ENCODE assay signal across 7 cellular contexts in genomic region chr7:134420509-134421125, GRCh38. TPM values are rescaled to one million over a fixed set of nuclear protein-coding genes. Genes with fewer than 3 reads are reported as not detected.
DNase-seq lines count a peak whose midpoint lies in the region; ATAC-seq and TF ChIP-seq lines count a peak whose summit lies in the region.

No MANE protein-coding gene starts in this region.

- in situ Hi-C loops in astrocyte of the cerebellum (cut with HindIII; ENCODE audit: low sequenced_read_pairs) = no loop called here

- no peak for TF ChIP-seq POLR2A in testis (IDR thresholded peaks at IDR 0.05)

- H3K27me3 ChIP-seq in testis = no peaks in the 10 kb centered on the region

- TF ChIP-seq CTCF in GM12864 (IDR thresholded peaks at IDR 0.05; ENCODE audit: low read depth, low read length, missing control alignments) (peak; percentile 50), astrocyte of the cerebellum (IDR thresholded peaks at IDR 0.05; ENCODE audit: low read depth, low read length, missing control alignments) (peak; percentile 70), testis (IDR thresholded peaks at IDR 0.05) (peak; percentile 33 to 60 (median 58))

- H3K4me3 ChIP-seq in GM12864 (ENCODE audit: low read depth, low read length) (no peak overlapping the region), astrocyte of the cerebellum (ENCODE audit: low read depth, low read length) (no peak overlapping the region), testis (no peak overlapping the region)

- H3K27ac ChIP-seq in testis = no peak overlapping the region

- 53 to 56% methylated on average over 5 of the region's 5 CpGs for WGBS in testis, 2 donors

- no peak for DNase-seq in GM12864 (ENCODE audit: low read depth)
- DNase-seq in NCI-H2081 (lab: John Stamatoyannopoulos, UW) = peak; percentile 59 to 68
- DNase-seq in astrocyte of the cerebellum (ENCODE audit: low read depth) = peak; percentile 28
- DNase-seq in hypothalamus (lab: John Stamatoyannopoulos, UW) = peak in 30 of 51 donors; percentile 3 to 75 (median 27)
- DNase-seq in testis = peak; percentile 70

- intact Hi-C loops in testis (cut with DNase I; ENCODE audit: low total_unique reads) = no loop called here

- no peak for ATAC-seq in GM19452 (IDR thresholded peaks at IDR 0.05; ENCODE audit: unreplicated experiment)
- ATAC-seq in HG02623 (IDR thresholded peaks at IDR 0.05; ENCODE audit: unreplicated experiment) = no peak

- no peaks in the 10 kb centered on the region for H3K4me1 ChIP-seq in testis

- H3K36me3 ChIP-seq in testis (ENCODE audit: low read depth, missing control alignments) = no peaks in the 10 kb centered on the region

- H3K9me3 ChIP-seq in testis = no peaks in the 10 kb centered on the region

RNA-seq across cellular contexts. Expression of gene AKR1B1, which starts 38.3 kb away (rescaled TPM):
- 100 to 1,000 TPM in 1 of 2 donors, 10 to 100 TPM in 1; 99.8 to 105 TPM for total RNA-seq in testis
- 129 TPM for polyA plus RNA-seq in testis (ENCODE audit: insufficient read depth, low read depth, low replicate concordance)
